ENCODE assay signal across 2 cellular contexts in the genomic region with DNA sequence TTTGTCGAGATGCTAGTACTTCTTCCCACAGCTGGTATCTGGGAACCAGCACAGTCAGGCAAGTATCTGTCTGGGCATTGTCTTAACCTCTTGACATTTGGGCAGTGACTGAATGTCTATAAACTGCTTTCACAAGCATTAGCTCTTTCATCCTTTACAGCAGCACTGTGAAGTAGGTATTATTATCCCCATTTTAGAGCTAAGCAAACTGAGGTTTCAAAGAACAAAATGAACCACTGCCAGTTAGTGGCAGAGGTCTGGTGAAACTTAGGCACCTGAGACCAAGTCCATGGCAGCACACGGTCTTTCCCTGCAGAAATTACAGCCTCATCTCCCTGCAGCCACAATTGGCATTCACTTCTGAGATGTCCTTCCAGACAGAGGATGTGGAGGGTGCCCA.
TF ChIP-seq lines count a peak whose summit lies in the region.

No MANE protein-coding gene starts in this region.

TF ChIP-seq in K562, 482 proteins besides CTCF, POLR2A, EP300 and RAD21:
- TF ChIP-seq PHF21A (IDR thresholded peaks at IDR 0.05; ENCODE audit: borderline replicate concordance, low read depth) (no peak), RFX5 (IDR thresholded peaks at IDR 0.05; ENCODE audit: low read depth, low read length) (no peak), RBM25 (IDR thresholded peaks at IDR 0.05; ENCODE audit: low read depth, low read length, severe bottlenecking) (peak; percentile 39), ZSCAN29 (IDR thresholded peaks at IDR 0.05) (no peak)

TF ChIP-seq in neural cell, 6 proteins besides CTCF, POLR2A, EP300 and RAD21:
- TF ChIP-seq EZH2 (IDR thresholded peaks at IDR 0.05; ENCODE audit: borderline replicate concordance, insufficient read depth, low read length, poor library complexity, severe bottlenecking): no peak
- TF ChIP-seq, protein P1, sequence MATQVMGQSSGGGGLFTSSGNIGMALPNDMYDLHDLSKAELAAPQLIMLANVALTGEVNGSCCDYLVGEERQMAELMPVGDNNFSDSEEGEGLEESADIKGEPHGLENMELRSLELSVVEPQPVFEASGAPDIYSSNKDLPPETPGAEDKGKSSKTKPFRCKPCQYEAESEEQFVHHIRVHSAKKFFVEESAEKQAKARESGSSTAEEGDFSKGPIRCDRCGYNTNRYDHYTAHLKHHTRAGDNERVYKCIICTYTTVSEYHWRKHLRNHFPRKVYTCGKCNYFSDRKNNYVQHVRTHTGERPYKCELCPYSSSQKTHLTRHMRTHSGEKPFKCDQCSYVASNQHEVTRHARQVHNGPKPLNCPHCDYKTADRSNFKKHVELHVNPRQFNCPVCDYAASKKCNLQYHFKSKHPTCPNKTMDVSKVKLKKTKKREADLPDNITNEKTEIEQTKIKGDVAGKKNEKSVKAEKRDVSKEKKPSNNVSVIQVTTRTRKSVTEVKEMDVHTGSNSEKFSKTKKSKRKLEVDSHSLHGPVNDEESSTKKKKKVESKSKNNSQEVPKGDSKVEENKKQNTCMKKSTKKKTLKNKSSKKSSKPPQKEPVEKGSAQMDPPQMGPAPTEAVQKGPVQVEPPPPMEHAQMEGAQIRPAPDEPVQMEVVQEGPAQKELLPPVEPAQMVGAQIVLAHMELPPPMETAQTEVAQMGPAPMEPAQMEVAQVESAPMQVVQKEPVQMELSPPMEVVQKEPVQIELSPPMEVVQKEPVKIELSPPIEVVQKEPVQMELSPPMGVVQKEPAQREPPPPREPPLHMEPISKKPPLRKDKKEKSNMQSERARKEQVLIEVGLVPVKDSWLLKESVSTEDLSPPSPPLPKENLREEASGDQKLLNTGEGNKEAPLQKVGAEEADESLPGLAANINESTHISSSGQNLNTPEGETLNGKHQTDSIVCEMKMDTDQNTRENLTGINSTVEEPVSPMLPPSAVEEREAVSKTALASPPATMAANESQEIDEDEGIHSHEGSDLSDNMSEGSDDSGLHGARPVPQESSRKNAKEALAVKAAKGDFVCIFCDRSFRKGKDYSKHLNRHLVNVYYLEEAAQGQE (IDR thresholded peaks at IDR 0.05; ENCODE audit: borderline replicate concordance): no peak
- no peak for TF ChIP-seq SMC3 (conservative IDR thresholded peaks at IDR 0.05; ENCODE audit: poor library complexity)
- TF ChIP-seq MXI1 (conservative IDR thresholded peaks at IDR 0.05; ENCODE audit: poor library complexity, severe bottlenecking): no peak
- TF ChIP-seq POLR2AphosphoS5 (IDR thresholded peaks at IDR 0.05): no peak
- no peak for TF ChIP-seq TAF1 (IDR thresholded peaks at IDR 0.05; ENCODE audit: low read depth)
